ENCODE assay signal across 9 cellular contexts in the genomic region with DNA sequence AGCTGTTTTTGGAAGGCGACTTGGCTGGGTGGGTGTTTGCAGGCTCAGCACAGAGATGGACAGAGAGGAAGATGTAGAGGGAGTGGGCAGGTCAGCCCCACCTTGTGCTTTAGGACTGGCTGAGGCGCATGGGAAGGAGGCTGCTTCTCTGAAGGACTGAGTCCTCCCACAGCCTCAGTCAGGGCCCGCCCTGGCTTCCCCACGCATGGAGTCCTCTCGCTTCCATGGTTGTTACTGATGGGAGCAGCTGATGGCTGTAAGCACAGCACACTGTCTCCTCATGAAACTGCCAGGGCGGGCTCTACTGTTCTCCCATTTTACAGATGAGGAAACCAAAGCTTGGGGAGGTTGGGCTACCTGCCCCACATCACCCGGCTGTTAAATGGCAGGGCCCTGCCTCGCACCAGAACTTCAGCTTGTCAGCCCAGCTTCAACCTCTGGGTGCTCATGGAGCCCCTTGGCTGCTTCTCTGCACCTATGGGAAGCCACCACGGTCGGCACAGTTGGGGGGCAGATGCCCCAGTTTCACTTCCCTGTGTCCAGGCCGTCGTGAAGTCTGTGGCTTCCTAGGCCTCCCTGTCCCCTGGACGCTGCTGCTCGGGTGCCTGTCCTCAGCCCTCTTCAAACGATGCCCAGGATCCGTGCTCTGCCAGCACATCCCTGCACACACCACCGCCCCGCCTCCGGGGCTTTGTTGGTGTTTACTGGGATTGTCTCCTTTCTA. TPM values are rescaled to one million over a fixed set of nuclear protein-coding genes. Genes with fewer than 3 reads are reported as not detected.
DNase-seq lines count a peak whose midpoint lies in the region; ATAC-seq, FAIRE-seq and TF ChIP-seq lines count a peak whose summit lies in the region.
"Had no signal": no experiment of that assay in that cellular context is flagged by ENCODE, and none has a peak within 500 bp of the region (broad histone marks: within the 10 kb centered on the region; RNA-seq: fewer than 3 reads in every experiment).

No MANE protein-coding gene starts in this region.

- H3K9me3 Mint-ChIP-seq in CD4-positive, CD25-positive, alpha-beta regulatory T cell: no peaks in the 10 kb centered on the region
- no peaks in the 10 kb centered on the region for H3K9me3 Mint-ChIP-seq in activated B cell treated with CpG ODN at 0.5 μM for 24 hours
- H3K9me3 Mint-ChIP-seq in naive thymus-derived CD8-positive, alpha-beta T cell: no peaks in the 10 kb centered on the region

- intact Hi-C loops in activated B cell treated with CpG ODN at 0.5 μM for 24 hours (cut with micrococcal nuclease): no loop called here

- CTCF ChIA-PET in activated B cell treated with CpG ODN at 0.5 μM for 24 hours (lab: Charles Lee): no interaction called here

- no peak for TF ChIP-seq POLR2A in GM12891 (IDR thresholded peaks at IDR 0.05; ENCODE audit: low read depth, low read length)
- no peak for TF ChIP-seq POLR2A in erythroblast (IDR thresholded peaks at IDR 0.05; ENCODE audit: low read length)

- no peak overlapping the region for H3K4me3 ChIP-seq in CD4-positive, CD25-positive, alpha-beta regulatory T cell (ENCODE audit: low read depth, low read length)

- TF ChIP-seq CTCF in activated B cell treated with CpG ODN at 0.5 μM for 24 hours (IDR thresholded peaks at IDR 0.05): no peak

- no peak for ATAC-seq in CD4-positive, CD25-positive, alpha-beta regulatory T cell (ENCODE audit: low read depth in 2 of 2)
- ATAC-seq in activated B cell treated with CpG ODN at 0.5 μM for 24 hours (ENCODE audit: low read depth): no peak
- no peak for ATAC-seq in naive thymus-derived CD8-positive, alpha-beta T cell
- ATAC-seq: left colon had no signal

- peaks cover 0 to 45% (median 22%) of the 10 kb centered on the region in 4 donors for H3K4me1 Mint-ChIP-seq in CD4-positive, CD25-positive, alpha-beta regulatory T cell
- peaks cover 39% of the 10 kb centered on the region for H3K4me1 Mint-ChIP-seq in activated B cell treated with CpG ODN at 0.5 μM for 24 hours
- peaks cover 16 to 34% (median 26%) of the 10 kb centered on the region in 4 donors for H3K4me1 Mint-ChIP-seq in naive thymus-derived CD8-positive, alpha-beta T cell

- no peaks in the 10 kb centered on the region for H3K9me3 ChIP-seq in CD4-positive, CD25-positive, alpha-beta regulatory T cell (ENCODE audit: control insufficient read depth in 2 of 2, low read length in 2 of 2)

- no peak for DNase-seq in CD4-positive, CD25-positive, alpha-beta regulatory T cell
- peak; percentile 26 for DNase-seq in GM12891 (ENCODE audit: insufficient read length, low spot score)
- DNase-seq in activated B cell treated with CpG ODN at 0.5 μM for 24 hours: no peak
- DNase-seq in naive thymus-derived CD8-positive, alpha-beta T cell: no peak
- DNase-seq in midbrain (lab: John Stamatoyannopoulos, UW): no peak
- no peak for DNase-seq in SHP77 (lab: John Stamatoyannopoulos, UW)
- no peak for DNase-seq in erythroblast (lab: John Stamatoyannopoulos, UW)
- DNase-seq: H9, left colon had no signal

- no peaks in the 10 kb centered on the region for H3K27me3 ChIP-seq in CD4-positive, CD25-positive, alpha-beta regulatory T cell (ENCODE audit: control insufficient read depth, insufficient read depth, low read length)

- H3K36me3 Mint-ChIP-seq in CD4-positive, CD25-positive, alpha-beta regulatory T cell: no peaks in the 10 kb centered on the region
- H3K36me3 Mint-ChIP-seq in activated B cell treated with CpG ODN at 0.5 μM for 24 hours (ENCODE audit: low read depth): no peaks in the 10 kb centered on the region
- H3K36me3 Mint-ChIP-seq in naive thymus-derived CD8-positive, alpha-beta T cell: no peaks in the 10 kb centered on the region

- peak overlapping the region in 1 of 3 donors; percentile 1 for H3K27ac Mint-ChIP-seq in CD4-positive, CD25-positive, alpha-beta regulatory T cell
- H3K27ac Mint-ChIP-seq in activated B cell treated with CpG ODN at 0.5 μM for 24 hours: peak overlapping the region; percentile 36
- peak overlapping the region in 2 of 10 donors; percentile 40 to 65 for H3K27ac Mint-ChIP-seq in naive thymus-derived CD8-positive, alpha-beta T cell

- H3K27me3 Mint-ChIP-seq in CD4-positive, CD25-positive, alpha-beta regulatory T cell: no peaks in the 10 kb centered on the region
- no peaks in the 10 kb centered on the region for H3K27me3 Mint-ChIP-seq in activated B cell treated with CpG ODN at 0.5 μM for 24 hours
- no peaks in the 10 kb centered on the region for H3K27me3 Mint-ChIP-seq in naive thymus-derived CD8-positive, alpha-beta T cell

- no peaks in the 10 kb centered on the region for H3K36me3 ChIP-seq in CD4-positive, CD25-positive, alpha-beta regulatory T cell (ENCODE audit: control insufficient read depth, insufficient read depth, low read length)

- peaks cover 26% of the 10 kb centered on the region for H3K4me1 ChIP-seq in CD4-positive, CD25-positive, alpha-beta regulatory T cell (ENCODE audit: control insufficient read depth, insufficient read depth, low read length, poor library complexity, severe bottlenecking)

- peak; percentile 51 for FAIRE-seq in GM12891 (lab: Jason Lieb, UNC)

- H3K4me3 Mint-ChIP-seq in CD4-positive, CD25-positive, alpha-beta regulatory T cell: peak overlapping the region; percentile 48 to 97 (median 74)
- H3K4me3 Mint-ChIP-seq in activated B cell treated with CpG ODN at 0.5 μM for 24 hours: peak overlapping the region; percentile 39
- H3K4me3 Mint-ChIP-seq in naive thymus-derived CD8-positive, alpha-beta T cell: peak overlapping the region in 8 of 10 donors; percentile 25 to 93 (median 50)

- POLR2A ChIA-PET in activated B cell treated with CpG ODN at 0.5 μM for 24 hours (lab: Charles Lee): no interaction called here
- POLR2A ChIA-PET in naive thymus-derived CD8-positive, alpha-beta T cell (lab: Charles Lee): interaction anchor here (0.5 kb wide), 1 partner anchor 34 kb away, joined by 7 read pairs; no protein-coding TSS in a partner anchor

- no peak overlapping the region for H3K27ac ChIP-seq in CD4-positive, CD25-positive, alpha-beta regulatory T cell (ENCODE audit: insufficient read depth, low read length, poor library complexity, severe bottlenecking)

TF ChIP-seq in GM12891, 5 proteins besides CTCF, POLR2A, EP300 and RAD21:
- peak; percentile 87 for TF ChIP-seq SPI1 (IDR thresholded peaks at IDR 0.05; ENCODE audit: low read depth, low read length)
- no peak for TF ChIP-seq PAX5 (IDR thresholded peaks at IDR 0.05; ENCODE audit: insufficient read depth, low read length, severe bottlenecking)
- TF ChIP-seq TAF1 (IDR thresholded peaks at IDR 0.05; ENCODE audit: low read depth, low read length): no peak

RNA-seq across cellular contexts. Expression of gene TMEM201, which starts 2.4 kb away (rescaled TPM):
- 12.1 TPM for total RNA-seq in CD4-positive, CD25-positive, alpha-beta regulatory T cell
- polyA plus RNA-seq in CD4-positive, CD25-positive, alpha-beta regulatory T cell: 1 to 10 TPM; 1.1 to 1.6 (median 1.4) TPM
- 7.1 TPM for polyA plus RNA-seq in GM12891 (2012; ENCODE audit: low read depth, missing spikeins)
- total RNA-seq in activated B cell treated with CpG ODN at 0.5 μM for 24 hours: 8.1 and 9.4 TPM in 2 replicates
- total RNA-seq in naive thymus-derived CD8-positive, alpha-beta T cell: 1 to 10 TPM; 8.8 to 9.2 TPM
- 1 to 10 TPM in 2 of 3 donors, under 1 TPM in 1; 0.73 to 2.2 (median 1.1) TPM for polyA plus RNA-seq in naive thymus-derived CD8-positive, alpha-beta T cell

RNA-seq across cellular contexts. Expression of gene SLC25A33, which starts 51.8 kb away (rescaled TPM):
- total RNA-seq in CD4-positive, CD25-positive, alpha-beta regulatory T cell: 4.5 TPM
- polyA plus RNA-seq in CD4-positive, CD25-positive, alpha-beta regulatory T cell: 1 to 10 TPM; 2.7 to 4.5 (median 3.5) TPM
- polyA plus RNA-seq in GM12891 (2012; ENCODE audit: low read depth, missing spikeins): 4.7 TPM
- 6.5 and 7.5 TPM in 2 replicates for total RNA-seq in activated B cell treated with CpG ODN at 0.5 μM for 24 hours
- total RNA-seq in naive thymus-derived CD8-positive, alpha-beta T cell: 1 to 10 TPM; 3.2 to 4.3 TPM
- 10 to 100 TPM in 1 of 3 donors, 1 to 10 TPM in 2; 8.2 to 10.5 (median 9.2) TPM for polyA plus RNA-seq in naive thymus-derived CD8-positive, alpha-beta T cell
